Comparison of ENCODE assay signal across 25 cellular contexts in the genomic region with DNA sequence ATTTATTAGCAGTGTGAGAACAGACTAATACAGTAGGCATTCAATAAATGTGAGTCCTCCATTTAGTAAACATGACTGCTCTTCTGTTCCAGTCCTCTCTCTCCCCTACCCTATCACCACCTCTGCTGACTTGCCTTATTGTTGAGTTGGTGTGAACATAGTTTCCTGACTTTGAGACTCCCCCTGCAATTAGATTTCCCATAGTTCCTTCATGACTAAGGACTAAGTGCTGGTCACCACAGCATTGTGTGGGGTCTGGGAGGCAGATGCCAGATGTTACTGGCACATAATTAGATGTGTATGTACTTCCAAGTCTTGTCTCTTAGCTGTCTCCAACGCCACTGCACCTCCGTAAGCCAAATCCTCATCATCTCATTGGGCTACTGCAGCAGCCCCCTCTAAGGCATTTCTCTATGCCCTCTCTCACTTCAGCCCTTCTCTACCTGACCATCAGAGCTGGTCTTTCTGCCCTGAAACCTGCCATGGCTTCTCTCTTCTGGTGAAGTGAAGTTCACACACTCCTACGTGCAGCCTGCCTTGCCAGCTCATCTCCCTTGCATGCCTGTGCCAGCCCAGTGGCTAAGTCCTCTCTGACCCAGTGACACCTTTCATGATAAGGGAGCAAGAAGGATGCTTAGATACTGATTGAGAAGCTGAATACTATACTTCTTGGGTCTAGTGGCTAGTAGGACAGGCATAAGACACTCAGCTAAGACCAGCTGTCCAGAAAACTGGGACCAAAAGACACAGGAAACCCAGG.
"Had no signal": no experiment of that assay in that cellular context is flagged by ENCODE, and none has a peak within 500 bp of the region (broad histone marks: within the 10 kb centered on the region; RNA-seq: fewer than 3 reads in every experiment).

No MANE protein-coding gene starts in this region.

- H3K9me3 Mint-ChIP-seq: activated B cell treated with CpG ODN at 0.5 μM for 24 hours; activated naive CD4-positive, alpha-beta T cell treated with anti-CD3 and anti-CD28 coated beads, Interleukin-2, amount 50 U/mL, for 72 hours; activated T-cell treated with anti-CD3 and anti-CD28 coated beads, Interleukin-2, amount 50 U/mL, for 72 hours; central memory CD8-positive, alpha-beta T cell; mesothelial cell of epicardium; naive B cell had no signal

- H3K4me3 Mint-ChIP-seq: activated B cell treated with CpG ODN at 0.5 μM for 24 hours; activated T-cell treated with anti-CD3 and anti-CD28 coated beads, Interleukin-2, amount 50 U/mL, for 72 hours; central memory CD8-positive, alpha-beta T cell; mesothelial cell of epicardium; naive B cell had no signal

- FAIRE-seq: colon, islet of Langerhans, pancreas had no signal

- DNase-seq: activated B cell treated with CpG ODN at 0.5 μM for 24 hours; activated naive CD4-positive, alpha-beta T cell; activated T-cell treated with anti-CD3 and anti-CD28 coated beads for 4 hours; activated T-cell treated with anti-CD3 and anti-CD28 coated beads, Interleukin-2, amount 50 U/mL, for 72 hours; dermis blood vessel endothelial cell; effector CD4-positive, alpha-beta T cell; esophagus squamous epithelium; gastrocnemius medialis; glutamatergic neuron; left cardiac atrium; left ventricle myocardium superior; naive B cell; pancreas; stimulated activated naive CD4-positive, alpha-beta T cell; T-helper 2 cell; tibial artery had no signal

- H3K4me1 Mint-ChIP-seq: mesothelial cell of epicardium had no signal

- H3K27ac Mint-ChIP-seq: activated B cell treated with CpG ODN at 0.5 μM for 24 hours; activated naive CD4-positive, alpha-beta T cell treated with anti-CD3 and anti-CD28 coated beads, Interleukin-2, amount 50 U/mL, for 72 hours; activated T-cell treated with anti-CD3 and anti-CD28 coated beads, Interleukin-2, amount 50 U/mL, for 72 hours; mesothelial cell of epicardium had no signal

- H3K4me3 ChIP-seq: breast epithelium, esophagus squamous epithelium, gastrocnemius medialis, pancreas, prostate gland, right atrium auricular region, suprapubic skin, tibial artery had no signal

- ATAC-seq: activated naive CD4-positive, alpha-beta T cell treated with anti-CD3 and anti-CD28 coated beads, Interleukin-2, amount 50 U/mL, for 72 hours; activated T-cell treated with anti-CD3 and anti-CD28 coated beads, Interleukin-2, amount 50 U/mL, for 72 hours; gastrocnemius medialis; left cardiac atrium; left ventricle myocardium superior; pancreas had no signal

- H3K27me3 Mint-ChIP-seq: activated B cell treated with CpG ODN at 0.5 μM for 24 hours; central memory CD8-positive, alpha-beta T cell; naive B cell had no signal
